1 cellular context compared by ENCODE assay signal in the genomic region with DNA sequence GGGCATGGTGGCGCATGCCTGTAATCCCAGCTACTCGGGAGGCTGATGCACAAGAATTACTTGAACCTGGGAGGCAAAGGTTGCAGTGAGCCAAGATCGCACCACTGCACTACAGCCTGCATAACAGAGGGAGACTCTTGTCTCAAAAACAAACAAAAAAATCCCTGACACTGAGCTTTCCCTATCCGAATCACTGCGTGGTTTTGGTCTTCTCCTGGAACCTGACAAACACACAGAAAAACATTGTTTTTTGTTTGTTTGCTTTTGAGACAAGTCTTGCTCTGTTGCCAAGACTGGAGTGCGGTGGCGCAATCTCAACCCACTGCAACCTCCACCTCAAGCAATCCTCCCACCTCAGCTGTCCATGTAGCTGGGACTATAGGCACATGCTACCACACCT.
TF ChIP-seq lines count a peak whose summit lies in the region.

No MANE protein-coding gene starts in this region.

TF ChIP-seq in HepG2, 621 proteins besides CTCF, POLR2A, EP300 and RAD21 (continued from another document and continues in another):
- no peak for TF ChIP-seq SOX13 (IDR thresholded peaks at IDR 0.05)
- peak in 1 of 2 experiments; percentile 82; a peak in 2 of 4 replicates for TF ChIP-seq SOX13 (CRISPR knock-in tag; conservative IDR thresholded peaks at IDR 0.05 in 1 of 2, IDR thresholded peaks at IDR 0.05 in 1 of 2)
- peak; percentile 82 for TF ChIP-seq CEBPG (CRISPR knock-in tag; IDR thresholded peaks at IDR 0.05)
- 0 out of 2 replicates have a peak, but pooled peaks have one; percentile 14 for TF ChIP-seq POGZ (CRISPR knock-in tag; IDR thresholded peaks at IDR 0.05)
- no peak for TF ChIP-seq FOXA1 (IDR thresholded peaks at IDR 0.05)
- TF ChIP-seq FOXA1 (CRISPR knock-in tag; IDR thresholded peaks at IDR 0.05), result no peak; the same call in 1 of the 2 replicates
- no peak for TF ChIP-seq ASH2L (IDR thresholded peaks at IDR 0.05; ENCODE audit: insufficient read length, low read depth, low read length)
- TF ChIP-seq FOXA3 (CRISPR knock-in tag; IDR thresholded peaks at IDR 0.05), result peak; percentile 66
- TF ChIP-seq DMTF1 (CRISPR knock-in tag; IDR thresholded peaks at IDR 0.05), result no peak
- peak; percentile 47 for TF ChIP-seq MED1 (CRISPR knock-in tag; IDR thresholded peaks at IDR 0.05)
- no peak for TF ChIP-seq SOX6 (IDR thresholded peaks at IDR 0.05)
- peak; percentile 83 for TF ChIP-seq SOX6 (CRISPR knock-in tag; IDR thresholded peaks at IDR 0.05)
- no peak for TF ChIP-seq REXO4 (CRISPR knock-in tag; IDR thresholded peaks at IDR 0.05; ENCODE audit: borderline replicate concordance)
- peak; percentile 67 for TF ChIP-seq SALL1 (CRISPR knock-in tag; IDR thresholded peaks at IDR 0.05)
- no peak for TF ChIP-seq SMARCC2 (IDR thresholded peaks at IDR 0.05)
- no peak for TF ChIP-seq YEATS2 (CRISPR knock-in tag; IDR thresholded peaks at IDR 0.05; ENCODE audit: borderline replicate concordance)
- TF ChIP-seq GFI1 (CRISPR knock-in tag; IDR thresholded peaks at IDR 0.05; ENCODE audit: borderline replicate concordance), result peak; percentile 71; the same call in 1 of the 2 replicates
- TF ChIP-seq, protein P1, sequence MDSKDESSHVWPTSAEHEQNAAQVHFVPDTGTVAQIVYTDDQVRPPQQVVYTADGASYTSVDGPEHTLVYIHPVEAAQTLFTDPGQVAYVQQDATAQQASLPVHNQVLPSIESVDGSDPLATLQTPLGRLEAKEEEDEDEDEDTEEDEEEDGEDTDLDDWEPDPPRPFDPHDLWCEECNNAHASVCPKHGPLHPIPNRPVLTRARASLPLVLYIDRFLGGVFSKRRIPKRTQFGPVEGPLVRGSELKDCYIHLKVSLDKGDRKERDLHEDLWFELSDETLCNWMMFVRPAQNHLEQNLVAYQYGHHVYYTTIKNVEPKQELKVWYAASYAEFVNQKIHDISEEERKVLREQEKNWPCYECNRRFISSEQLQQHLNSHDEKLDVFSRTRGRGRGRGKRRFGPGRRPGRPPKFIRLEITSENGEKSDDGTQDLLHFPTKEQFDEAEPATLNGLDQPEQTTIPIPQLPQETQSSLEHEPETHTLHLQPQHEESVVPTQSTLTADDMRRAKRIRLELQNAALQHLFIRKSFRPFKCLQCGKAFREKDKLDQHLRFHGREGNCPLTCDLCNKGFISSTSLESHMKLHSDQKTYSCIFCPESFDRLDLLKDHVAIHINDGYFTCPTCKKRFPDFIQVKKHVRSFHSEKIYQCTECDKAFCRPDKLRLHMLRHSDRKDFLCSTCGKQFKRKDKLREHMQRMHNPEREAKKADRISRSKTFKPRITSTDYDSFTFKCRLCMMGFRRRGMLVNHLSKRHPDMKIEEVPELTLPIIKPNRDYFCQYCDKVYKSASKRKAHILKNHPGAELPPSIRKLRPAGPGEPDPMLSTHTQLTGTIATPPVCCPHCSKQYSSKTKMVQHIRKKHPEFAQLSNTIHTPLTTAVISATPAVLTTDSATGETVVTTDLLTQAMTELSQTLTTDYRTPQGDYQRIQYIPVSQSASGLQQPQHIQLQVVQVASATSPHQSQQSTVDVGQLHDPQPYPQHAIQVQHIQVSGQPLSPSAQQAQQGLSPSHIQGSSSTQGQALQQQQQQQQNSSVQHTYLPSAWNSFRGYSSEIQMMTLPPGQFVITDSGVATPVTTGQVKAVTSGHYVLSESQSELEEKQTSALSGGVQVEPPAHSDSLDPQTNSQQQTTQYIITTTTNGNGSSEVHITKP (CRISPR knock-in tag; IDR thresholded peaks at IDR 0.05; ENCODE audit: low read depth), result 0 out of 2 replicates have a peak, but pooled peaks have one; percentile 59
- no peak for TF ChIP-seq PHF5A (CRISPR knock-in tag; IDR thresholded peaks at IDR 0.05; ENCODE audit: low read depth, unreplicated experiment)
- TF ChIP-seq, protein P2, sequence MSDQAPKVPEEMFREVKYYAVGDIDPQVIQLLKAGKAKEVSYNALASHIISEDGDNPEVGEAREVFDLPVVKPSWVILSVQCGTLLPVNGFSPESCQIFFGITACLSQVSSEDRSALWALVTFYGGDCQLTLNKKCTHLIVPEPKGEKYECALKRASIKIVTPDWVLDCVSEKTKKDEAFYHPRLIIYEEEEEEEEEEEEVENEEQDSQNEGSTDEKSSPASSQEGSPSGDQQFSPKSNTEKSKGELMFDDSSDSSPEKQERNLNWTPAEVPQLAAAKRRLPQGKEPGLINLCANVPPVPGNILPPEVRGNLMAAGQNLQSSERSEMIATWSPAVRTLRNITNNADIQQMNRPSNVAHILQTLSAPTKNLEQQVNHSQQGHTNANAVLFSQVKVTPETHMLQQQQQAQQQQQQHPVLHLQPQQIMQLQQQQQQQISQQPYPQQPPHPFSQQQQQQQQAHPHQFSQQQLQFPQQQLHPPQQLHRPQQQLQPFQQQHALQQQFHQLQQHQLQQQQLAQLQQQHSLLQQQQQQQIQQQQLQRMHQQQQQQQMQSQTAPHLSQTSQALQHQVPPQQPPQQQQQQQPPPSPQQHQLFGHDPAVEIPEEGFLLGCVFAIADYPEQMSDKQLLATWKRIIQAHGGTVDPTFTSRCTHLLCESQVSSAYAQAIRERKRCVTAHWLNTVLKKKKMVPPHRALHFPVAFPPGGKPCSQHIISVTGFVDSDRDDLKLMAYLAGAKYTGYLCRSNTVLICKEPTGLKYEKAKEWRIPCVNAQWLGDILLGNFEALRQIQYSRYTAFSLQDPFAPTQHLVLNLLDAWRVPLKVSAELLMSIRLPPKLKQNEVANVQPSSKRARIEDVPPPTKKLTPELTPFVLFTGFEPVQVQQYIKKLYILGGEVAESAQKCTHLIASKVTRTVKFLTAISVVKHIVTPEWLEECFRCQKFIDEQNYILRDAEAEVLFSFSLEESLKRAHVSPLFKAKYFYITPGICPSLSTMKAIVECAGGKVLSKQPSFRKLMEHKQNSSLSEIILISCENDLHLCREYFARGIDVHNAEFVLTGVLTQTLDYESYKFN (CRISPR knock-in tag; conservative IDR thresholded peaks at IDR 0.05), result peak; percentile 54
- peak; percentile 13; the same call in 1 of the 2 replicates for TF ChIP-seq ZKSCAN8 (CRISPR knock-in tag; IDR thresholded peaks at IDR 0.05; ENCODE audit: borderline replicate concordance)
- TF ChIP-seq MBD4 (IDR thresholded peaks at IDR 0.05; ENCODE audit: borderline replicate concordance, low read length), result no peak
- no peak for TF ChIP-seq KDM5A (IDR thresholded peaks at IDR 0.05; ENCODE audit: borderline replicate concordance, low read length)
- no peak for TF ChIP-seq ATRX (CRISPR knock-in tag; IDR thresholded peaks at IDR 0.05; ENCODE audit: borderline replicate concordance)
- no peak for TF ChIP-seq ZNF709 (CRISPR knock-in tag; IDR thresholded peaks at IDR 0.05)
- peak; percentile 64 for TF ChIP-seq ZNF501 (CRISPR knock-in tag; IDR thresholded peaks at IDR 0.05)
- TF ChIP-seq GABPB1 (CRISPR knock-in tag; IDR thresholded peaks at IDR 0.05), result peak; percentile 38; the same call in 1 of the 2 replicates
- TF ChIP-seq ZNF775 (CRISPR knock-in tag; IDR thresholded peaks at IDR 0.05; ENCODE audit: borderline replicate concordance), result no peak
- TF ChIP-seq, protein P3, sequence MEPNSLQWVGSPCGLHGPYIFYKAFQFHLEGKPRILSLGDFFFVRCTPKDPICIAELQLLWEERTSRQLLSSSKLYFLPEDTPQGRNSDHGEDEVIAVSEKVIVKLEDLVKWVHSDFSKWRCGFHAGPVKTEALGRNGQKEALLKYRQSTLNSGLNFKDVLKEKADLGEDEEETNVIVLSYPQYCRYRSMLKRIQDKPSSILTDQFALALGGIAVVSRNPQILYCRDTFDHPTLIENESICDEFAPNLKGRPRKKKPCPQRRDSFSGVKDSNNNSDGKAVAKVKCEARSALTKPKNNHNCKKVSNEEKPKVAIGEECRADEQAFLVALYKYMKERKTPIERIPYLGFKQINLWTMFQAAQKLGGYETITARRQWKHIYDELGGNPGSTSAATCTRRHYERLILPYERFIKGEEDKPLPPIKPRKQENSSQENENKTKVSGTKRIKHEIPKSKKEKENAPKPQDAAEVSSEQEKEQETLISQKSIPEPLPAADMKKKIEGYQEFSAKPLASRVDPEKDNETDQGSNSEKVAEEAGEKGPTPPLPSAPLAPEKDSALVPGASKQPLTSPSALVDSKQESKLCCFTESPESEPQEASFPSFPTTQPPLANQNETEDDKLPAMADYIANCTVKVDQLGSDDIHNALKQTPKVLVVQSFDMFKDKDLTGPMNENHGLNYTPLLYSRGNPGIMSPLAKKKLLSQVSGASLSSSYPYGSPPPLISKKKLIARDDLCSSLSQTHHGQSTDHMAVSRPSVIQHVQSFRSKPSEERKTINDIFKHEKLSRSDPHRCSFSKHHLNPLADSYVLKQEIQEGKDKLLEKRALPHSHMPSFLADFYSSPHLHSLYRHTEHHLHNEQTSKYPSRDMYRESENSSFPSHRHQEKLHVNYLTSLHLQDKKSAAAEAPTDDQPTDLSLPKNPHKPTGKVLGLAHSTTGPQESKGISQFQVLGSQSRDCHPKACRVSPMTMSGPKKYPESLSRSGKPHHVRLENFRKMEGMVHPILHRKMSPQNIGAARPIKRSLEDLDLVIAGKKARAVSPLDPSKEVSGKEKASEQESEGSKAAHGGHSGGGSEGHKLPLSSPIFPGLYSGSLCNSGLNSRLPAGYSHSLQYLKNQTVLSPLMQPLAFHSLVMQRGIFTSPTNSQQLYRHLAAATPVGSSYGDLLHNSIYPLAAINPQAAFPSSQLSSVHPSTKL (CRISPR knock-in tag; IDR thresholded peaks at IDR 0.05), result peak; percentile 85
- TF ChIP-seq ZNF614 (CRISPR knock-in tag; IDR thresholded peaks at IDR 0.05; ENCODE audit: borderline replicate concordance), result 0 out of 2 replicates have a peak, but pooled peaks have one; percentile 21
- no peak for TF ChIP-seq ZNF34 (CRISPR knock-in tag; IDR thresholded peaks at IDR 0.05; ENCODE audit: borderline replicate concordance)
- peak; percentile 36 for TF ChIP-seq SAP130 (CRISPR knock-in tag; IDR thresholded peaks at IDR 0.05; ENCODE audit: low read depth)
- TF ChIP-seq HDAC1 (CRISPR knock-in tag; IDR thresholded peaks at IDR 0.05), result peak; percentile 30; the same call in 1 of the 2 replicates
- TF ChIP-seq FOXP1 (IDR thresholded peaks at IDR 0.05), result no peak
- peak; percentile 75; the same call in 1 of the 2 replicates for TF ChIP-seq FOXP1 (CRISPR knock-in tag; IDR thresholded peaks at IDR 0.05)
- TF ChIP-seq, protein P4, sequence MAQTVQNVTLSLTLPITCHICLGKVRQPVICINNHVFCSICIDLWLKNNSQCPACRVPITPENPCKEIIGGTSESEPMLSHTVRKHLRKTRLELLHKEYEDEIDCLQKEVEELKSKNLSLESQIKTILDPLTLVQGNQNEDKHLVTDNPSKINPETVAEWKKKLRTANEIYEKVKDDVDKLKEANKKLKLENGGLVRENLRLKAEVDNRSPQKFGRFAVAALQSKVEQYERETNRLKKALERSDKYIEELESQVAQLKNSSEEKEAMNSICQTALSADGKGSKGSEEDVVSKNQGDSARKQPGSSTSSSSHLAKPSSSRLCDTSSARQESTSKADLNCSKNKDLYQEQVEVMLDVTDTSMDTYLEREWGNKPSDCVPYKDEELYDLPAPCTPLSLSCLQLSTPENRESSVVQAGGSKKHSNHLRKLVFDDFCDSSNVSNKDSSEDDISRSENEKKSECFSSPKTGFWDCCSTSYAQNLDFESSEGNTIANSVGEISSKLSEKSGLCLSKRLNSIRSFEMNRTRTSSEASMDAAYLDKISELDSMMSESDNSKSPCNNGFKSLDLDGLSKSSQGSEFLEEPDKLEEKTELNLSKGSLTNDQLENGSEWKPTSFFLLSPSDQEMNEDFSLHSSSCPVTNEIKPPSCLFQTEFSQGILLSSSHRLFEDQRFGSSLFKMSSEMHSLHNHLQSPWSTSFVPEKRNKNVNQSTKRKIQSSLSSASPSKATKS (CRISPR knock-in tag; IDR thresholded peaks at IDR 0.05), result no peak
- TF ChIP-seq, protein P5, sequence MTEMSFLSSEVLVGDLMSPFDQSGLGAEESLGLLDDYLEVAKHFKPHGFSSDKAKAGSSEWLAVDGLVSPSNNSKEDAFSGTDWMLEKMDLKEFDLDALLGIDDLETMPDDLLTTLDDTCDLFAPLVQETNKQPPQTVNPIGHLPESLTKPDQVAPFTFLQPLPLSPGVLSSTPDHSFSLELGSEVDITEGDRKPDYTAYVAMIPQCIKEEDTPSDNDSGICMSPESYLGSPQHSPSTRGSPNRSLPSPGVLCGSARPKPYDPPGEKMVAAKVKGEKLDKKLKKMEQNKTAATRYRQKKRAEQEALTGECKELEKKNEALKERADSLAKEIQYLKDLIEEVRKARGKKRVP (CRISPR knock-in tag; IDR thresholded peaks at IDR 0.05), result peak in 1 of 2 experiments; percentile 65; a peak in 2 of 4 replicates
- peak; percentile 94 for TF ChIP-seq ZNF460 (CRISPR knock-in tag; IDR thresholded peaks at IDR 0.05; ENCODE audit: borderline replicate concordance)
- no peak for TF ChIP-seq ARID2 (CRISPR knock-in tag; IDR thresholded peaks at IDR 0.05; ENCODE audit: borderline replicate concordance)
- TF ChIP-seq KDM5B (CRISPR knock-in tag; IDR thresholded peaks at IDR 0.05; ENCODE audit: borderline replicate concordance), result no peak
